Comparison of ENCODE assay signal across 9 cellular contexts in the genomic region with DNA sequence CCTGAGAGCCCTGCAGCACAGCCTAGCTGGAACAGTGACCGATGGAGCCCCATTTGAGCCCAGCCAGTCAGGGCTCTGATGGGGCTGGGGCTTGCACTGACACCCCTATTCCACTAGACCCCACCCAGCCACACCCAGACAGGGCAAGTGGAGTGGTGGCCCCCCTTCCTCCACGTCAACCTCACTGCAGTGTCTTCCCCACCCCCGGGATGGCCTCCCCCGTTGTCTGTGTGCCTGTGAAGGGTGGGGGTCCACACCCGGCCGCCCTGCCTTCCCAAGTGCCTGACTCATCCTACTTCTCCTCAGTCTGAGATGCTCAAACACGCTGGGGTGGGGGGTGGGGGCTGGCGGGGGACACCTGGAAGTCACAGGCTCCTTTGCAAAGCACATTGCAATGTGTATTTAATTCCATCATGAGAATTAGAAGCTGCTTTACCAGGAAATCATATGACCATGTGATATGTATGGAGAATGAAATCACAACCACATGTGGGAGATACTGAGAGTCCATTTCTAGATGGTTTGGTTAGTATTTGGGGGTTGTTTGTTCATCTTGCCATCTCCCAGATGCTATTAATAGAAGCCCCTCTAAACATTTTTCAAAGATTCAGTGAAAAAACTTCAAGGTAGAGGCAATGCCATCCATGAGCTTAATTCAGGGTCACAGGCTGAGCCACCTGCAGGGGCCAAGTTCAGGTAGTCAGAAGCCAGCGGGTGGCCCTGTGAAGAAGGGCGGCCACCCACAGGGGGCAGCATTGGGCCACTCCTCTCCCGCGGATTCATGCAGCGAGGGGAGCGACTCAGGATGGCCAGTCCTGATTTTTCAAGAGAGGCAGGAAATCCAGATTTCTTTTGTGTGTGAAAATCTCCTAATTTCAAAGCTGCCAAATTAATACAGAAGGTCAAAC. TPM values are rescaled to one million over a fixed set of nuclear protein-coding genes. Genes with fewer than 3 reads are reported as not detected.
DNase-seq lines count a peak whose midpoint lies in the region; ATAC-seq and TF ChIP-seq lines count a peak whose summit lies in the region.
"Had no signal": no experiment of that assay in that cellular context is flagged by ENCODE, and none has a peak within 500 bp of the region (broad histone marks: within the 10 kb centered on the region; RNA-seq: fewer than 3 reads in every experiment).

No MANE protein-coding gene starts in this region.

- H3K27me3 ChIP-seq in Panc1 (ENCODE audit: control insufficient read depth, insufficient read depth, low read length) (no peaks in the 10 kb centered on the region), ovary (no peaks in the 10 kb centered on the region)

- peak overlapping the region; percentile 48; the same call in 1 of the 2 replicates for H3K27ac Mint-ChIP-seq in HFFc6

- TF ChIP-seq CTCF in HFFc6 (IDR thresholded peaks at IDR 0.05) (peak; percentile 87), Panc1 (IDR thresholded peaks at IDR 0.05) (peak; percentile 96), ovary (IDR thresholded peaks at IDR 0.05) (peak; percentile 76 to 82 (median 80))

- no TSS peak for BruUV-seq in Panc1 (replicated peaks; lab: Mats Ljungman, UMichigan)

- no peaks in the 10 kb centered on the region for H3K36me3 ChIP-seq in Panc1 (ENCODE audit: control insufficient read depth, insufficient read depth, low read length)
- H3K36me3 ChIP-seq in ovary = no peaks in the 10 kb centered on the region

- H3K4me1 ChIP-seq in Panc1 (ENCODE audit: control insufficient read depth, insufficient read depth, low read length) = no peaks in the 10 kb centered on the region
- H3K4me1 ChIP-seq in ovary (ENCODE audit: insufficient read depth) = peaks cover 3% of the 10 kb centered on the region

- POLR2A ChIA-PET in Panc1 (lab: Charles Lee) = no interaction called here

- H3K4me3 ChIP-seq in Panc1 (ENCODE audit: low read depth in 2 of 2, low read length in 2 of 2) = peak overlapping the region in 1 of 2 experiments; percentile 32; a peak in 1 of 4 replicates
- no peak overlapping the region for H3K4me3 ChIP-seq in ovary

- intact Hi-C loops in Panc1 (cut with micrococcal nuclease; ENCODE audit: unreplicated experiment) (loop anchor here (5.0 kb wide), 1 partner anchor 51 kb away; no protein-coding TSS in a partner anchor), ovary (cut with DNase I) (loop anchor here in 3 of 4 donors (2.0 to 10.0 kb wide), 3 partner anchors 49 to 59 kb away; no protein-coding TSS in a partner anchor)

- H3K27ac ChIP-seq in Panc1 (ENCODE audit: low read length) = no peak overlapping the region
- no peak overlapping the region for H3K27ac ChIP-seq in ovary

- H3K4me3 Mint-ChIP-seq in HFFc6 = no peak overlapping the region

- CTCF ChIA-PET in Panc1 (lab: Charles Lee) = interaction anchor here (0.6 to 1.2 kb wide), 5 partner anchors 11 to 54 kb away, joined by 3 to 9 read pairs (median 3); no protein-coding TSS in a partner anchor

- no peak for TF ChIP-seq EP300 in ovary (IDR thresholded peaks at IDR 0.05)

- H3K27me3 Mint-ChIP-seq in HFFc6 (ENCODE audit: insufficient read depth) = peaks cover 4% of the 10 kb centered on the region

- peaks cover 12% of the 10 kb centered on the region; the same call in 1 of the 2 replicates for H3K36me3 Mint-ChIP-seq in HFFc6 (ENCODE audit: low read depth)

- peaks cover 14% of the 10 kb centered on the region for H3K4me1 Mint-ChIP-seq in HFFc6 (ENCODE audit: low read depth)

- ATAC-seq in Panc1 (peak; percentile 88), GM18873 (IDR thresholded peaks at IDR 0.05; ENCODE audit: low FRiP score, unreplicated experiment) (no peak)

- DNase-seq in DMS153 treated with DMSO at 0.1 percent for 48 hours (lab: John Stamatoyannopoulos, UW; ENCODE audit: unreplicated experiment) = peak; percentile 52
- peak; percentile 23 for DNase-seq in HFFc6
- no peak for DNase-seq in Panc1 (ENCODE audit: low read depth, low spot score)
- peak; percentile 13 for DNase-seq in activated effector memory CD4-positive, alpha-beta T cell treated with Interleukin-2 at 50 U/mL for 16 hours
- DNase-seq in glomerular visceral epithelial cell (ENCODE audit: extremely low spot score) = peak; percentile 54
- DNase-seq in ovary = peak; percentile 68 to 86 (median 82)
- no peak for DNase-seq in NCI-H128 (lab: John Stamatoyannopoulos, UW; ENCODE audit: unreplicated experiment)

- 34 to 41% (median 37%) methylated on average over 14 of the region's 14 CpGs for WGBS in ovary, 3 donors

- H3K9me3 ChIP-seq in Panc1 (ENCODE audit: control insufficient read depth, insufficient read depth, low read depth, low read length) = no peaks in the 10 kb centered on the region
- H3K9me3 ChIP-seq in ovary = no peaks in the 10 kb centered on the region

- no peak for TF ChIP-seq POLR2A in ovary (IDR thresholded peaks at IDR 0.05)

- H3K9me3 Mint-ChIP-seq in HFFc6 = no peaks in the 10 kb centered on the region

- in situ Hi-C loops in Panc1 (cut with HindIII; ENCODE audit: low pct_unique_long_range_greater_than_20kb, low sequenced_read_pairs) = no loop called here

RNA-seq across cellular contexts. Expression of a gene that starts 22.7 kb away (rescaled TPM):
- 10 to 100 TPM; 68.9 to 85.3 (median 74.1) TPM for total RNA-seq in HFFc6 (2021; fragmentation: NEBNext Ultra II Directional; extraction: Animal tissue kit (Norgen Biotek cat#: 25700))
- 66.2 TPM for total RNA-seq in Panc1 (2021; ENCODE audit: unreplicated experiment)
- polyA plus RNA-seq in Panc1 (2012; ENCODE audit: insufficient read length) = 91.4 TPM
- 10 to 100 TPM; 14.2 to 35.7 (median 23.7) TPM for total RNA-seq in ovary
- polyA plus RNA-seq in ovary = 10 to 100 TPM; 20.0 to 33.7 TPM

RNA-seq across cellular contexts. Expression of a gene that starts 38.3 kb away (rescaled TPM):
- total RNA-seq in HFFc6 (2021; fragmentation: NEBNext Ultra II Directional; extraction: Animal tissue kit (Norgen Biotek cat#: 25700)) = under 1 TPM in 3 of 6 experiments, not detected in 3; 0.05 to 0.19 (median 0.07) TPM
- total RNA-seq in Panc1 (2021; ENCODE audit: unreplicated experiment) (0.21 TPM), ovary (under 1 TPM in 3 of 7 donors, not detected in 4; 0.10 to 0.28 (median 0.24) TPM)
- polyA plus RNA-seq in Panc1 (2012; ENCODE audit: insufficient read length) = not detected
- under 1 TPM in 1 of 2 donors, not detected in 1; 0.05 TPM for polyA plus RNA-seq in ovary
- total RNA-seq: activated CD8-positive, alpha-beta memory T cell treated with anti-CD3 and anti-CD28 coated beads for 36 hours had no signal

RNA-seq across cellular contexts. Expression of a gene that starts 41.3 kb away (rescaled TPM):
- total RNA-seq in HFFc6 (2021; fragmentation: NEBNext Ultra II Directional; extraction: Animal tissue kit (Norgen Biotek cat#: 25700)) = 10 to 100 TPM; 80.9 to 89.5 (median 84.7) TPM
- 3.4 TPM for total RNA-seq in Panc1 (2021; ENCODE audit: unreplicated experiment)
- polyA plus RNA-seq in Panc1 (2012; ENCODE audit: insufficient read length) = 2.7 TPM
- 10 to 100 TPM; 13.9 to 79.7 (median 29.6) TPM for total RNA-seq in ovary
- 10 to 100 TPM in 1 of 2 donors, 1 to 10 TPM in 1; 9.9 to 31.4 TPM for polyA plus RNA-seq in ovary

RNA-seq across cellular contexts. Expression of a gene that starts 57.8 kb away (rescaled TPM):
- under 1 TPM in 5 of 6 experiments, not detected in 1; 0.12 to 0.37 (median 0.19) TPM for total RNA-seq in HFFc6 (2021; fragmentation: NEBNext Ultra II Directional; extraction: Animal tissue kit (Norgen Biotek cat#: 25700))
- 0.69 TPM for total RNA-seq in Panc1 (2021; ENCODE audit: unreplicated experiment)
- 0.19 TPM for polyA plus RNA-seq in Panc1 (2012; ENCODE audit: insufficient read length)
- 1,000 to 10,000 TPM in 1 of 7 donors, 100 to 1,000 TPM in 4, 10 to 100 TPM in 2; 86.5 to 1,061 (median 184) TPM for total RNA-seq in ovary
- polyA plus RNA-seq in ovary = 100 to 1,000 TPM; 149 to 642 TPM
- total RNA-seq: activated CD8-positive, alpha-beta memory T cell treated with anti-CD3 and anti-CD28 coated beads for 36 hours had no signal

Comparison
In these comparisons a context has a peak if more than half of its experiments do, and no peak if none do; other contexts are left out.
1. DNase-seq: peak in DMS153 treated with DMSO at 0.1 percent for 48 hours (single experiment), HFFc6 (single experiment), activated effector memory CD4-positive, alpha-beta T cell treated with Interleukin-2 at 50 U/mL for 16 hours (single experiment), glomerular visceral epithelial cell (single experiment) and ovary (5 of 5); none in Panc1 (single experiment) and NCI-H128 (single experiment).
2. Peak in every context shown above with its lines, with median percentiles within 50 percentile points of each other: CTCF ChIP-seq.